17 cellular contexts compared by ENCODE assay signal in genomic region chr15:42348083-42348482, GRCh38. TPM values are rescaled to one million over a fixed set of nuclear protein-coding genes. Genes with fewer than 3 reads are reported as not detected.
A peak's percentile ranks its signal among the peaks of the same experiment; 100 is the strongest.
DNase-seq lines count a peak whose midpoint lies in the region; ATAC-seq and TF ChIP-seq lines count a peak whose summit lies in the region.
"Had no signal": no experiment of that assay in that cellular context is flagged by ENCODE, and none has a peak within 500 bp of the region (broad histone marks: within the 10 kb centered on the region; RNA-seq: fewer than 3 reads in every experiment).

No MANE protein-coding gene starts in this region.

- ATAC-seq in PC-3 (peak; percentile 49), right cardiac atrium (no peak)

- H3K9me3 ChIP-seq in PC-3 (ENCODE audit: low read length) (no peaks in the 10 kb centered on the region), right cardiac atrium (ENCODE audit: control insufficient read depth, low read length) (no peaks in the 10 kb centered on the region)
- H3K9me3 ChIP-seq: adrenal gland; BLaER1 treated with 17β-estradiol and CSF1 and Interleukin-3, amounts not matched to agents 10 nM and 100 nM; esophagus muscularis mucosa had no signal

- no peaks in the 10 kb centered on the region for H3K36me3 ChIP-seq in PC-3 (ENCODE audit: low read depth, low read length)

- H3K79me2 ChIP-seq in PC-3 (ENCODE audit: low read length), result no peaks in the 10 kb centered on the region

- no peak overlapping the region for H3K9ac ChIP-seq in PC-3 (ENCODE audit: low read length)
- H3K9ac ChIP-seq: BLaER1 treated with 17β-estradiol and CSF1 and Interleukin-3, amounts not matched to agents 10 nM and 100 nM had no signal

- BruUV-seq in PC-3 (replicated peaks; lab: Mats Ljungman, UMichigan), result no TSS peak

- WGBS in right cardiac atrium, result 88% methylated on average over 5 of the region's 5 CpGs

- H2AFZ ChIP-seq in PC-3 (ENCODE audit: low read length), result 0 out of 2 replicates have a peak overlapping the region, but pooled peaks have one; percentile 7

- no peak for TF ChIP-seq CTCF in PC-3 (conservative IDR thresholded peaks at IDR 0.05; ENCODE audit: low read depth, low read length)
- no peak for TF ChIP-seq CTCF in cardiac fibroblast (IDR thresholded peaks at IDR 0.05; ENCODE audit: low read depth, low read length)

- no peaks in the 10 kb centered on the region for H4K20me1 ChIP-seq in PC-3 (ENCODE audit: low read length)
- H4K20me1 ChIP-seq: BLaER1 treated with 17β-estradiol and CSF1 and Interleukin-3, amounts not matched to agents 10 nM and 100 nM had no signal

- H3K4me2 ChIP-seq in PC-3 (ENCODE audit: low read length), result no peak overlapping the region
- H3K4me2 ChIP-seq: BLaER1 treated with 17β-estradiol and CSF1 and Interleukin-3, amounts not matched to agents 10 nM and 100 nM had no signal

- H3K27ac ChIP-seq in PC-3 (ENCODE audit: low read length) (peak overlapping the region; percentile 36), right cardiac atrium (ENCODE audit: low read length) (no peak overlapping the region)
- H3K27ac ChIP-seq: adrenal gland; BLaER1 treated with 17β-estradiol and CSF1 and Interleukin-3, amounts not matched to agents 10 nM and 100 nM; esophagus muscularis mucosa had no signal

- DNase-seq in EH (ENCODE audit: low read depth) (peak; percentile 90), PC-3 (peak; percentile 62), cardiac fibroblast (ENCODE audit: low read depth in 2 of 2) (peak; percentile 27 to 88), non-pigmented ciliary epithelial cell (ENCODE audit: low read depth) (peak; percentile 85), NCI-H2107 treated with DMSO at 0.1 percent for 48 hours (lab: John Stamatoyannopoulos, UW; ENCODE audit: unreplicated experiment) (no peak), SW 1271 (lab: John Stamatoyannopoulos, UW) (no peak), right cardiac atrium (no peak)
- DNase-seq in activated CD4-positive, alpha-beta T cell treated with anti-CD3 and anti-CD28 coated beads, Interleukin-2, amount 50 U/mL, for 48 hours, result no peak
- DNase-seq: activated CD4-positive, alpha-beta T cell treated with anti-CD3 and anti-CD28 coated beads, Interleukin-2, amount 50 U/mL, for 4 hours; adrenal gland; MV-4-11; NCI-H2029; NCI-H524 treated with DMSO at 0.1 percent for 48 hours; OCI-M1; stimulated activated CD4-positive, alpha-beta T cell treated with anti-CD3 and anti-CD28 coated beads, Interleukin-2, amount 100 ng/mL, for 24 hours had no signal

- CTCF ChIA-PET in PC-3 (lab: Charles Lee), result no interaction called here

- peaks cover 3% of the 10 kb centered on the region for H3F3A ChIP-seq in PC-3 (ENCODE audit: low read length, unreplicated experiment)

- peaks cover 24% of the 10 kb centered on the region for H3K4me1 ChIP-seq in PC-3 (ENCODE audit: insufficient read depth, low read length)
- no peaks in the 10 kb centered on the region for H3K4me1 ChIP-seq in right cardiac atrium (ENCODE audit: control insufficient read depth, insufficient read depth, low read length)
- H3K4me1 ChIP-seq: adrenal gland had no signal

- H3K27me3 ChIP-seq in PC-3 (ENCODE audit: low read length) (no peaks in the 10 kb centered on the region), right cardiac atrium (ENCODE audit: control insufficient read depth, insufficient read depth) (no peaks in the 10 kb centered on the region)
- H3K27me3 ChIP-seq: adrenal gland; BLaER1 treated with 17β-estradiol and CSF1 and Interleukin-3, amounts not matched to agents 10 nM and 100 nM; esophagus muscularis mucosa had no signal

- H3K4me3 ChIP-seq in PC-3 (ENCODE audit: low read length), result no peak overlapping the region
- no peak overlapping the region for H3K4me3 ChIP-seq in cardiac fibroblast (replicated peaks in 1 of 2; ENCODE audit: low read depth in 2 of 2, low read length in 2 of 2)
- H3K4me3 ChIP-seq in right cardiac atrium (ENCODE audit: low read length), result no peak overlapping the region
- H3K4me3 ChIP-seq: adrenal gland; BLaER1 treated with 17β-estradiol and CSF1 and Interleukin-3, amounts not matched to agents 10 nM and 100 nM; esophagus muscularis mucosa had no signal

- intact Hi-C loops in PC-3 (cut with micrococcal nuclease) (no loop called here), right cardiac atrium (cut with DNase I) (no loop called here)

- POLR2A ChIA-PET in PC-3 (lab: Charles Lee; ENCODE audit: unreplicated experiment), result interaction anchor here (0.6 kb wide), 1 partner anchor 29 kb away, joined by 8 read pairs; no protein-coding TSS in a partner anchor

- H3K9me2 ChIP-seq in PC-3 (replicated peaks; ENCODE audit: low read length), result no peaks in the 10 kb centered on the region

RNA-seq across cellular contexts. Expression of gene CAPN3, which starts 11.2 kb away (rescaled TPM):
- total RNA-seq in PC-3 (2014; rRNA removed), result 0.40 TPM in 1 of 2 replicates, not detected in the other
- total RNA-seq in right cardiac atrium, result 10 to 100 TPM in 1 of 4 donors, 1 to 10 TPM in 3; 6.8 to 11.3 (median 7.2) TPM
- polyA plus RNA-seq in right cardiac atrium, result 11.4 TPM

Comparison
In these comparisons a context has a peak if more than half of its experiments do, and no peak if none do; other contexts are left out.
1. DNase-seq: peak in EH (single experiment), PC-3 (single experiment), cardiac fibroblast (2 of 2) and non-pigmented ciliary epithelial cell (single experiment); none in NCI-H2107 treated with DMSO at 0.1 percent for 48 hours (single experiment), SW 1271 (0 of 2), right cardiac atrium (0 of 3) and activated CD4-positive, alpha-beta T cell treated with anti-CD3 and anti-CD28 coated beads, Interleukin-2, amount 50 U/mL, for 48 hours (0 of 2).